ENCODE assay signal across 8 cellular contexts in genomic region chr19:2048104-2048958, GRCh38. TPM values are rescaled to one million over a fixed set of nuclear protein-coding genes. Genes with fewer than 3 reads are reported as not detected.
DNase-seq lines count a peak whose midpoint lies in the region; ATAC-seq and TF ChIP-seq lines count a peak whose summit lies in the region.

No MANE protein-coding gene starts in this region.

- no peak for TF ChIP-seq POLR2A in uterus (IDR thresholded peaks at IDR 0.05)

- H3K36me3 ChIP-seq in mucosa of stomach (ENCODE audit: control insufficient read depth, insufficient read depth, low read length) (no peaks in the 10 kb centered on the region), uterus (no peaks in the 10 kb centered on the region)

- peak overlapping the region; percentile 73 for H3K4me3 Mint-ChIP-seq in natural killer cell
- H3K4me3 Mint-ChIP-seq in natural killer cell treated with Interleukin-12 subunit alpha and Interleukin-12 subunit beta and Interleukin-15 and Interleukin-18, amount 100 ng/mL, for 72 hours = no peak overlapping the region
- peak overlapping the region; percentile 85 for H3K4me3 Mint-ChIP-seq in central memory CD8-positive, alpha-beta T cell

- peak overlapping the region; percentile 80 for H3K9ac ChIP-seq in mucosa of stomach (ENCODE audit: low read length)

- peaks cover 10 to 51% of the 10 kb centered on the region in 2 donors for H3K4me1 Mint-ChIP-seq in natural killer cell
- peaks cover 11 to 25% of the 10 kb centered on the region in 2 donors for H3K4me1 Mint-ChIP-seq in natural killer cell treated with Interleukin-12 subunit alpha and Interleukin-12 subunit beta and Interleukin-15 and Interleukin-18, amount 100 ng/mL, for 72 hours (ENCODE audit: low read depth in 2 of 2)
- H3K4me1 Mint-ChIP-seq in central memory CD8-positive, alpha-beta T cell = peaks cover 47% of the 10 kb centered on the region

- peak overlapping the region; percentile 97 to 100 for H3K27ac ChIP-seq in uterus

- ATAC-seq in natural killer cell = no peak
- no peak for ATAC-seq in natural killer cell treated with Interleukin-12 subunit alpha and Interleukin-12 subunit beta and Interleukin-15 and Interleukin-18, amount 100 ng/mL, for 72 hours
- no peak for ATAC-seq in central memory CD8-positive, alpha-beta T cell (replicated peaks; ENCODE audit: extremely low read depth, poor library complexity, severe bottlenecking)
- no peak for ATAC-seq in HG03196 (IDR thresholded peaks at IDR 0.05; ENCODE audit: unreplicated experiment)

- H3K27ac Mint-ChIP-seq in natural killer cell = peak overlapping the region; percentile 71 to 89
- H3K27ac Mint-ChIP-seq in natural killer cell treated with Interleukin-12 subunit alpha and Interleukin-12 subunit beta and Interleukin-15 and Interleukin-18, amount 100 ng/mL, for 72 hours = peak overlapping the region in 1 of 2 donors; percentile 90
- H3K27ac Mint-ChIP-seq in central memory CD8-positive, alpha-beta T cell (ENCODE audit: low read depth) = peak overlapping the region; percentile 73

- no peaks in the 10 kb centered on the region for H3K27me3 Mint-ChIP-seq in natural killer cell (ENCODE audit: low read depth in 2 of 2)
- H3K27me3 Mint-ChIP-seq in natural killer cell treated with Interleukin-12 subunit alpha and Interleukin-12 subunit beta and Interleukin-15 and Interleukin-18, amount 100 ng/mL, for 72 hours = no peaks in the 10 kb centered on the region
- no peaks in the 10 kb centered on the region for H3K27me3 Mint-ChIP-seq in central memory CD8-positive, alpha-beta T cell

- H3K4me1 ChIP-seq in mucosa of stomach (ENCODE audit: control insufficient read depth, insufficient read depth, low read length) = peaks cover 74% of the 10 kb centered on the region
- peaks cover 4 to 37% of the 10 kb centered on the region in 2 donors for H3K4me1 ChIP-seq in uterus

- H3K9me3 ChIP-seq in mucosa of stomach (ENCODE audit: control insufficient read depth, low read length) (no peaks in the 10 kb centered on the region), uterus (no peaks in the 10 kb centered on the region)

- DNase-seq in natural killer cell = no peak
- DNase-seq in natural killer cell treated with Interleukin-12 subunit alpha and Interleukin-12 subunit beta and Interleukin-15 and Interleukin-18, amount 100 ng/mL, for 72 hours (ENCODE audit: low spot score) = no peak
- no peak for DNase-seq in central memory CD8-positive, alpha-beta T cell (ENCODE audit: low spot score in 2 of 2)
- DNase-seq in uterus = no peak
- no peak for DNase-seq in DMS114 treated with DMSO at 0.1 percent for 48 hours (lab: John Stamatoyannopoulos, UW; ENCODE audit: unreplicated experiment)
- no peak for DNase-seq in NCI-H82 (lab: John Stamatoyannopoulos, UW)

- H3K27me3 ChIP-seq in mucosa of stomach (ENCODE audit: control insufficient read depth, insufficient read depth, low read length) (no peaks in the 10 kb centered on the region), uterus (no peaks in the 10 kb centered on the region)

- intact Hi-C loops in natural killer cell (cut with micrococcal nuclease) (no loop called here), uterus (cut with DNase I; ENCODE audit: low total_unique reads) (no loop called here)

- H3K9me3 Mint-ChIP-seq in natural killer cell = no peaks in the 10 kb centered on the region
- H3K9me3 Mint-ChIP-seq in natural killer cell treated with Interleukin-12 subunit alpha and Interleukin-12 subunit beta and Interleukin-15 and Interleukin-18, amount 100 ng/mL, for 72 hours = no peaks in the 10 kb centered on the region
- no peaks in the 10 kb centered on the region for H3K9me3 Mint-ChIP-seq in central memory CD8-positive, alpha-beta T cell

- no peaks in the 10 kb centered on the region for H3K36me3 Mint-ChIP-seq in natural killer cell
- H3K36me3 Mint-ChIP-seq in natural killer cell treated with Interleukin-12 subunit alpha and Interleukin-12 subunit beta and Interleukin-15 and Interleukin-18, amount 100 ng/mL, for 72 hours = no peaks in the 10 kb centered on the region
- H3K36me3 Mint-ChIP-seq in central memory CD8-positive, alpha-beta T cell (ENCODE audit: insufficient read depth) = peaks cover 58% of the 10 kb centered on the region

- TF ChIP-seq CTCF in natural killer cell (IDR thresholded peaks at IDR 0.05) (no peak), uterus (IDR thresholded peaks at IDR 0.05) (no peak)

- H3K4me3 ChIP-seq in mucosa of stomach (ENCODE audit: low read length) (no peak overlapping the region), uterus (peak overlapping the region; percentile 4 to 53)

RNA-seq across cellular contexts. Expression of gene MKNK2, which starts 2.7 kb away (rescaled TPM):
- total RNA-seq in natural killer cell = 100 to 1,000 TPM; 259 to 389 (median 322) TPM
- total RNA-seq in natural killer cell treated with Interleukin-12 subunit alpha and Interleukin-12 subunit beta and Interleukin-15 and Interleukin-18, amount 100 ng/mL, for 72 hours = 100 to 1,000 TPM; 303 to 308 TPM
- 100 to 1,000 TPM in 2 of 4 donors, 10 to 100 TPM in 2; 34.6 to 155 (median 81.7) TPM for total RNA-seq in uterus

RNA-seq across cellular contexts. Expression of gene BTBD2, which starts 32.8 kb away (rescaled TPM):
- total RNA-seq in natural killer cell = 10 to 100 TPM; 47.6 to 57.0 (median 53.4) TPM
- total RNA-seq in natural killer cell treated with Interleukin-12 subunit alpha and Interleukin-12 subunit beta and Interleukin-15 and Interleukin-18, amount 100 ng/mL, for 72 hours = 10 to 100 TPM; 19.9 to 23.0 TPM
- total RNA-seq in uterus = 100 to 1,000 TPM in 1 of 4 donors, 10 to 100 TPM in 3; 48.2 to 105 (median 61.8) TPM

RNA-seq across cellular contexts. Expression of gene MOB3A, which starts 47.8 kb away (rescaled TPM):
- 100 to 1,000 TPM; 239 to 314 (median 246) TPM for total RNA-seq in natural killer cell
- 100 to 1,000 TPM; 180 to 212 TPM for total RNA-seq in natural killer cell treated with Interleukin-12 subunit alpha and Interleukin-12 subunit beta and Interleukin-15 and Interleukin-18, amount 100 ng/mL, for 72 hours
- total RNA-seq in uterus = 10 to 100 TPM; 10.2 to 81.4 (median 20.7) TPM

RNA-seq across cellular contexts. Expression of gene IZUMO4, which starts 48.4 kb away (rescaled TPM):
- total RNA-seq in natural killer cell = 1 to 10 TPM; 3.3 to 7.6 (median 7.1) TPM
- 1 to 10 TPM; 5.7 to 5.9 TPM for total RNA-seq in natural killer cell treated with Interleukin-12 subunit alpha and Interleukin-12 subunit beta and Interleukin-15 and Interleukin-18, amount 100 ng/mL, for 72 hours
- 10 to 100 TPM in 1 of 4 donors, 1 to 10 TPM in 3; 1.5 to 86.1 (median 5.7) TPM for total RNA-seq in uterus
